20 cellular contexts compared by ENCODE assay signal in genomic region chr6:39381535-39382140, GRCh38.
"Had no signal": no experiment of that assay in that cellular context is flagged by ENCODE, and none has a peak within 500 bp of the region (broad histone marks: within the 10 kb centered on the region; RNA-seq: fewer than 3 reads in every experiment).

No MANE protein-coding gene starts in this region.

- DNase-seq: activated CD4-positive, alpha-beta T cell treated with anti-CD3 and anti-CD28 coated beads for 4 hours; activated CD4-positive, alpha-beta T cell treated with anti-CD3 and anti-CD28 coated beads, Interleukin-2, amount 50 U/mL, for 4 hours; activated CD8-positive, alpha-beta T cell treated with anti-CD3 and anti-CD28 coated beads, Interleukin-2, amount 10 ng/mL, durations not matched to agents 7 days and 5 days; activated gamma-delta T cell treated with Interleukin-2 at 50 U/mL for 16 hours; activated naive CD4-positive, alpha-beta T cell treated with anti-CD3 and anti-CD28 coated beads, Interleukin-2, amount 10 ng/mL, durations not matched to agents 7 days and 5 days; activated naive CD8-positive, alpha-beta T cell treated with anti-CD3 and anti-CD28 coated beads for 36 hours; activated T-cell treated with anti-CD3 and anti-CD28 coated beads, Interleukin-2, amount 50 U/mL, for 4 hours; brain microvascular endothelial cell; MG63; NCI-H1105; NCI-H146; NCI-H187 treated with DMSO at 0.1 percent for 48 hours; NCI-H2081 treated with DMSO at 0.1 percent for 48 hours; NCI-H526 treated with DMSO at 0.1 percent for 48 hours; Peyer's patch; Right ventricle myocardium superior; SJCRH30; SK-N-SH; T-helper 1 cell had no signal

- ATAC-seq: activated CD4-positive, CD25-positive, alpha-beta regulatory T cell treated with anti-CD3 and anti-CD28 coated beads, Interleukin-2, amount 50 U/mL, for 24 hours; activated CD8-positive, alpha-beta T cell treated with anti-CD3 and anti-CD28 coated beads, Interleukin-2, amount 10 ng/mL, durations not matched to agents 7 days and 5 days; activated T-cell treated with anti-CD3 and anti-CD28 coated beads, Interleukin-2, amount 50 U/mL, for 4 hours had no signal
